8 cellular contexts compared by ENCODE assay signal in the genomic region with DNA sequence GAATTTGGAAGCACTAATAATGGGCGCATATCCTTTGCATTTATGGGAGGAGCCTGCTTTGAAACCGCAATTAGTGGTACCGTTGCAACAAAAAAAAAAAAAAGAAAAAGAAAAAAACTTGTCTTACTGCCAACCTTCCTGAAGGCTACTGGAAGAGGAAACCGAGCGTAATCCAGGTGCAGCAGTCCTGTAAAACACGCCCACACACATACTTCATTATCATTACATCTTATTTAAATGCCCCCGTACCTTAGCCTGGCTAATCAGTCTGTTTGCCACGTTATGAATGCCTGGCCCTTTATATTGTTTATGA. TPM values are rescaled to one million over a fixed set of nuclear protein-coding genes. Genes with fewer than 3 reads are reported as not detected.
A peak's percentile ranks its signal among the peaks of the same experiment; 100 is the strongest.
DNase-seq lines count a peak whose midpoint lies in the region; ATAC-seq lines count a peak whose summit lies in the region.

No MANE protein-coding gene starts in this region.

- POLR2A ChIA-PET in activated CD4-positive, alpha-beta memory T cell treated with anti-CD3 and anti-CD28 coated beads, Interleukin-2, amount 10 ng/mL, durations not matched to agents 7 days and 5 days (lab: Charles Lee) = interaction anchor here (0.6 to 2.4 kb wide), 7 partner anchors 10 to 73 kb away, joined by 3 to 7 read pairs (median 4); no protein-coding TSS in a partner anchor

- peaks cover 43% of the 10 kb centered on the region for H3K4me1 ChIP-seq in iPS-18a (ENCODE audit: control insufficient read depth, low read depth, low read length)

- peak overlapping the region; percentile 91 for H3K27ac Mint-ChIP-seq in activated naive CD4-positive, alpha-beta T cell treated with anti-CD3 and anti-CD28 coated beads, Interleukin-2, amount 10 ng/mL, durations not matched to agents 7 days and 5 days
- H3K27ac Mint-ChIP-seq in activated naive CD4-positive, alpha-beta T cell treated with anti-CD3 and anti-CD28 coated beads, Interleukin-2, amount 50 U/mL, for 72 hours = peak overlapping the region in 1 of 2 donors; percentile 95
- H3K27ac Mint-ChIP-seq in activated CD4-positive, alpha-beta memory T cell treated with anti-CD3 and anti-CD28 coated beads, Interleukin-2, amount 10 ng/mL, durations not matched to agents 7 days and 5 days = peak overlapping the region; percentile 82
- no peak overlapping the region for H3K27ac Mint-ChIP-seq in stimulated activated naive B cell treated with anti-CD40 and anti-IgM and Interleukin-4, amounts not matched to agents 10 μg/mL and 1 μg/mL and 100 μg/mL, for 72 hours

- H3K27me3 Mint-ChIP-seq in activated naive CD4-positive, alpha-beta T cell treated with anti-CD3 and anti-CD28 coated beads, Interleukin-2, amount 10 ng/mL, durations not matched to agents 7 days and 5 days = peaks cover 22% of the 10 kb centered on the region
- H3K27me3 Mint-ChIP-seq in activated CD4-positive, alpha-beta memory T cell treated with anti-CD3 and anti-CD28 coated beads, Interleukin-2, amount 10 ng/mL, durations not matched to agents 7 days and 5 days = peaks cover 7% of the 10 kb centered on the region
- no peaks in the 10 kb centered on the region for H3K27me3 Mint-ChIP-seq in stimulated activated naive B cell treated with anti-CD40 and anti-IgM and Interleukin-4, amounts not matched to agents 10 μg/mL and 1 μg/mL and 100 μg/mL, for 72 hours

- H3K27ac ChIP-seq in iPS-18a (ENCODE audit: low read length) = peak overlapping the region; percentile 96

- peaks cover 3% of the 10 kb centered on the region for H3K9me3 Mint-ChIP-seq in activated naive CD4-positive, alpha-beta T cell treated with anti-CD3 and anti-CD28 coated beads, Interleukin-2, amount 10 ng/mL, durations not matched to agents 7 days and 5 days
- no peaks in the 10 kb centered on the region for H3K9me3 Mint-ChIP-seq in activated naive CD4-positive, alpha-beta T cell treated with anti-CD3 and anti-CD28 coated beads, Interleukin-2, amount 50 U/mL, for 72 hours
- no peaks in the 10 kb centered on the region for H3K9me3 Mint-ChIP-seq in activated CD4-positive, alpha-beta memory T cell treated with anti-CD3 and anti-CD28 coated beads, Interleukin-2, amount 10 ng/mL, durations not matched to agents 7 days and 5 days
- H3K9me3 Mint-ChIP-seq in stimulated activated naive B cell treated with anti-CD40 and anti-IgM and Interleukin-4, amounts not matched to agents 10 μg/mL and 1 μg/mL and 100 μg/mL, for 72 hours = no peaks in the 10 kb centered on the region

- H3K27me3 ChIP-seq in iPS-18a (ENCODE audit: control insufficient read depth, insufficient read depth, low read length) = no peaks in the 10 kb centered on the region

- no peak for DNase-seq in activated naive CD4-positive, alpha-beta T cell treated with anti-CD3 and anti-CD28 coated beads, Interleukin-2, amount 10 ng/mL, durations not matched to agents 7 days and 5 days
- no peak for DNase-seq in activated naive CD4-positive, alpha-beta T cell treated with anti-CD3 and anti-CD28 coated beads, Interleukin-2, amount 50 U/mL, for 72 hours (ENCODE audit: low spot score in 2 of 2)
- DNase-seq in NCI-H1105 (lab: John Stamatoyannopoulos, UW) = peak; percentile 88
- no peak for DNase-seq in activated CD4-positive, alpha-beta memory T cell treated with anti-CD3 and anti-CD28 coated beads, Interleukin-2, amount 10 ng/mL, durations not matched to agents 7 days and 5 days
- no peak for DNase-seq in stimulated activated naive B cell treated with anti-CD40 and anti-IgM and Interleukin-4, amounts not matched to agents 10 μg/mL and 1 μg/mL and 100 μg/mL, for 72 hours
- no peak for DNase-seq in NCI-H82 (lab: John Stamatoyannopoulos, UW)
- no peak for DNase-seq in AG08395 (ENCODE audit: low spot score)

- H3K9ac ChIP-seq in iPS-18a (ENCODE audit: low read length) = peak overlapping the region; percentile 62

- ATAC-seq in activated naive CD4-positive, alpha-beta T cell treated with anti-CD3 and anti-CD28 coated beads, Interleukin-2, amount 50 U/mL, for 72 hours = no peak
- ATAC-seq in stimulated activated naive B cell treated with anti-CD40 and anti-IgM and Interleukin-4, amounts not matched to agents 10 μg/mL and 1 μg/mL and 100 μg/mL, for 72 hours (replicated peaks) = peak; percentile 8 to 20

- H3K4me1 Mint-ChIP-seq in activated naive CD4-positive, alpha-beta T cell treated with anti-CD3 and anti-CD28 coated beads, Interleukin-2, amount 10 ng/mL, durations not matched to agents 7 days and 5 days = peaks cover 46% of the 10 kb centered on the region
- peaks cover 47% of the 10 kb centered on the region for H3K4me1 Mint-ChIP-seq in activated CD4-positive, alpha-beta memory T cell treated with anti-CD3 and anti-CD28 coated beads, Interleukin-2, amount 10 ng/mL, durations not matched to agents 7 days and 5 days
- H3K4me1 Mint-ChIP-seq in stimulated activated naive B cell treated with anti-CD40 and anti-IgM and Interleukin-4, amounts not matched to agents 10 μg/mL and 1 μg/mL and 100 μg/mL, for 72 hours = peaks cover 32 to 48% of the 10 kb centered on the region in 2 donors

- peak overlapping the region; percentile 93 for H3K4me3 Mint-ChIP-seq in activated naive CD4-positive, alpha-beta T cell treated with anti-CD3 and anti-CD28 coated beads, Interleukin-2, amount 10 ng/mL, durations not matched to agents 7 days and 5 days
- H3K4me3 Mint-ChIP-seq in activated CD4-positive, alpha-beta memory T cell treated with anti-CD3 and anti-CD28 coated beads, Interleukin-2, amount 10 ng/mL, durations not matched to agents 7 days and 5 days = peak overlapping the region; percentile 98
- peak overlapping the region; percentile 90 to 97 for H3K4me3 Mint-ChIP-seq in stimulated activated naive B cell treated with anti-CD40 and anti-IgM and Interleukin-4, amounts not matched to agents 10 μg/mL and 1 μg/mL and 100 μg/mL, for 72 hours

- CTCF ChIA-PET in activated naive CD4-positive, alpha-beta T cell treated with anti-CD3 and anti-CD28 coated beads, Interleukin-2, amount 10 ng/mL, durations not matched to agents 7 days and 5 days (lab: Charles Lee) = no interaction called here
- CTCF ChIA-PET in activated CD4-positive, alpha-beta memory T cell treated with anti-CD3 and anti-CD28 coated beads, Interleukin-2, amount 10 ng/mL, durations not matched to agents 7 days and 5 days (lab: Charles Lee) = no interaction called here

- peaks cover 35% of the 10 kb centered on the region for H3K36me3 ChIP-seq in iPS-18a (ENCODE audit: control insufficient read depth, low read depth, low read length)

- H3K36me3 Mint-ChIP-seq in activated naive CD4-positive, alpha-beta T cell treated with anti-CD3 and anti-CD28 coated beads, Interleukin-2, amount 10 ng/mL, durations not matched to agents 7 days and 5 days = peaks cover 35% of the 10 kb centered on the region
- peaks cover 42% of the 10 kb centered on the region in 2 donors for H3K36me3 Mint-ChIP-seq in activated naive CD4-positive, alpha-beta T cell treated with anti-CD3 and anti-CD28 coated beads, Interleukin-2, amount 50 U/mL, for 72 hours
- H3K36me3 Mint-ChIP-seq in activated CD4-positive, alpha-beta memory T cell treated with anti-CD3 and anti-CD28 coated beads, Interleukin-2, amount 10 ng/mL, durations not matched to agents 7 days and 5 days (ENCODE audit: low read depth) = peaks cover 39% of the 10 kb centered on the region
- peaks cover 32 to 38% of the 10 kb centered on the region in 2 donors for H3K36me3 Mint-ChIP-seq in stimulated activated naive B cell treated with anti-CD40 and anti-IgM and Interleukin-4, amounts not matched to agents 10 μg/mL and 1 μg/mL and 100 μg/mL, for 72 hours

- H3K9me3 ChIP-seq in iPS-18a (ENCODE audit: control insufficient read depth, low read depth, low read length) = no peaks in the 10 kb centered on the region

- H3K4me3 ChIP-seq in iPS-18a (ENCODE audit: low read length) = peak overlapping the region; percentile 84

RNA-seq across cellular contexts. Expression of gene ZNF281, which starts 0.7 kb away (rescaled TPM):
- total RNA-seq in activated naive CD4-positive, alpha-beta T cell treated with anti-CD3 and anti-CD28 coated beads, Interleukin-2, amount 50 U/mL, for 72 hours = 10 to 100 TPM; 16.2 to 19.2 TPM
- 10 to 100 TPM; 13.5 to 13.7 TPM for total RNA-seq in activated CD4-positive, alpha-beta memory T cell treated with anti-CD3 and anti-CD28 coated beads, Interleukin-2, amount 10 ng/mL, durations not matched to agents 7 days and 5 days

Comparison
In these comparisons a context has a peak if more than half of its experiments do, and no peak if none do; other contexts are left out.
1. ATAC-seq: peak in stimulated activated naive B cell treated with anti-CD40 and anti-IgM and Interleukin-4, amounts not matched to agents 10 μg/mL and 1 μg/mL and 100 μg/mL, for 72 hours (2 of 2); none in activated naive CD4-positive, alpha-beta T cell treated with anti-CD3 and anti-CD28 coated beads, Interleukin-2, amount 50 U/mL, for 72 hours (0 of 2).
2. Peak in every context shown above with its lines, with median percentiles within 50 percentile points of each other: H3K4me3 Mint-ChIP-seq.